20 cellular contexts compared by ENCODE assay signal in the genomic region with DNA sequence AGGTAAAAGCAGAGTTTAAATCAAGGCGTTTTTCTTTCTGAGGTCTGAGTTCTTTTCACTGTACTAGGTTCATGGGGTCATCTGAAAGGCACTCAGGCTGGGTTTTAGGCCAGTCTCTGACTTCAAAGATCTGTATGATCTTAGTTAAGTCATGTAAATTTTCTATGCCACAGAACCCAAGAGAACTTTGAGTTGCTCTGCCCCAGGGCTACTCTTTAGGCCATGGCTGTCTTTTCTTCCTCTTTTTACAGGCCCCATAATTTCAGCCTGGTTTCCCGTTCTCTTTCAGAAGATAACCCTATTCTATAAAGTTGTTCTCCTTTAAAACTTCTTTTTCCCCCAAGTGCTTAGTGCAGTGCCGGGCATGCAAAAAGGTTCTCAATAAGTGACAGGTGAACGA.
"Had no signal": no experiment of that assay in that cellular context is flagged by ENCODE, and none has a peak within 500 bp of the region (broad histone marks: within the 10 kb centered on the region; RNA-seq: fewer than 3 reads in every experiment).

No MANE protein-coding gene starts in this region.

- H3K27me3 Mint-ChIP-seq: activated CD4-positive, alpha-beta T cell treated with anti-CD3 and anti-CD28 coated beads, Interleukin-2, amount 10 ng/mL, durations not matched to agents 7 days and 5 days had no signal

- H3K36me3 ChIP-seq: ascending aorta, esophagus muscularis mucosa, gastroesophageal sphincter, heart right ventricle, left ventricle myocardium inferior, sigmoid colon, spleen, upper lobe of right lung had no signal

- H3K9me3 Mint-ChIP-seq: activated CD4-positive, alpha-beta T cell treated with anti-CD3 and anti-CD28 coated beads, Interleukin-2, amount 10 ng/mL, durations not matched to agents 7 days and 5 days; activated T-cell treated with anti-CD3 and anti-CD28 coated beads, Interleukin-2, amount 50 U/mL, for 72 hours; T-helper 2 cell treated with Interferon-gamma antibody and Interleukin-4, amounts not matched to agents 5 μg/mL and 100 μg/mL, for 36 hours had no signal

- DNase-seq: activated CD4-positive, alpha-beta T cell treated with anti-CD3 and anti-CD28 coated beads, Interleukin-2, amount 10 ng/mL, durations not matched to agents 7 days and 5 days; activated effector memory CD4-positive, alpha-beta T cell treated with anti-CD3 and anti-CD28 coated beads, Interleukin-2, amount 50 U/mL, for 16 hours; activated naive CD4-positive, alpha-beta T cell treated with anti-CD3 and anti-CD28 coated beads, Interleukin-2, amount 50 U/mL, for 16 hours; activated T-cell treated with anti-CD3 and anti-CD28 coated beads, Interleukin-2, amount 50 U/mL, for 72 hours; dermis blood vessel endothelial cell; effector memory CD4-positive, alpha-beta T cell; heart right ventricle; left ventricle myocardium inferior; mammary epithelial cell; occipital lobe; posterior cingulate gyrus; sigmoid colon; spleen; stimulated activated CD4-positive, alpha-beta T cell treated with anti-CD3 and anti-CD28 coated beads, Interleukin-4, amount 100 ng/mL, for 4 hours; stimulated activated naive CD4-positive, alpha-beta T cell; upper lobe of right lung had no signal

- H3K4me3 Mint-ChIP-seq: activated CD4-positive, alpha-beta T cell treated with anti-CD3 and anti-CD28 coated beads, Interleukin-2, amount 10 ng/mL, durations not matched to agents 7 days and 5 days; activated T-cell treated with anti-CD3 and anti-CD28 coated beads, Interleukin-2, amount 50 U/mL, for 72 hours; T-helper 2 cell treated with Interferon-gamma antibody and Interleukin-4, amounts not matched to agents 5 μg/mL and 100 μg/mL, for 36 hours had no signal

- H3K9me3 ChIP-seq: ascending aorta, esophagus muscularis mucosa, gastroesophageal sphincter, heart right ventricle, left ventricle myocardium inferior, sigmoid colon, spleen, upper lobe of right lung had no signal

- H3K4me1 ChIP-seq: ascending aorta, gastroesophageal sphincter, sigmoid colon had no signal

- H3K27ac Mint-ChIP-seq: activated CD4-positive, alpha-beta T cell treated with anti-CD3 and anti-CD28 coated beads, Interleukin-2, amount 10 ng/mL, durations not matched to agents 7 days and 5 days; activated T-cell treated with anti-CD3 and anti-CD28 coated beads, Interleukin-2, amount 50 U/mL, for 72 hours; T-helper 2 cell treated with Interferon-gamma antibody and Interleukin-4, amounts not matched to agents 5 μg/mL and 100 μg/mL, for 36 hours had no signal

- H3K27ac ChIP-seq: ascending aorta, esophagus muscularis mucosa, gastroesophageal sphincter, heart right ventricle, left ventricle myocardium inferior, sigmoid colon, spleen, upper lobe of right lung had no signal

- ATAC-seq: activated T-cell treated with anti-CD3 and anti-CD28 coated beads, Interleukin-2, amount 50 U/mL, for 72 hours; gastroesophageal sphincter; heart right ventricle; upper lobe of right lung had no signal

- H3K4me3 ChIP-seq: ascending aorta, esophagus muscularis mucosa, gastroesophageal sphincter, heart right ventricle, left ventricle myocardium inferior, sigmoid colon, spleen, upper lobe of right lung had no signal

- H3K27me3 ChIP-seq: ascending aorta, esophagus muscularis mucosa, gastroesophageal sphincter, heart right ventricle, sigmoid colon, spleen, upper lobe of right lung had no signal
